ENCODE assay signal across 10 cellular contexts in the genomic region with DNA sequence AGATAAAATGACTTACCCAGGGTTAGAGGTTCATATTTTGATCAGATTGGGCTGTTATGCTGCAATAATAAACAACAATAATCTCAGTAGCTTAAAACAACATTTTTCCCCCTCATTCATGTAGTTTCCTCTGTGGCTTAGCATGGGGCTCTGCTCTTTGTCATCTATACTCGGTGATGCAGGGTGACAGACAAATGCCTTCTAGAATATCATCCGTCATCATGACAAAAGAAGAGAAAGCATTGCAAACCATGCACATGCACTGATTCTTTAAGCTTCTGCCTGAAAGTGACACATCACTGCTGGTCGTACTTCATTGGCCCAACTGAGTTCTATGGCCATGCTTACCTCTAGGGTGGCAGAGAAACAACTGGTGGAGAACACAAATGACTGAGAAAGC. TPM values are rescaled to one million over a fixed set of nuclear protein-coding genes. Genes with fewer than 3 reads are reported as not detected.
"Had no signal": no experiment of that assay in that cellular context is flagged by ENCODE, and none has a peak within 500 bp of the region (broad histone marks: within the 10 kb centered on the region; RNA-seq: fewer than 3 reads in every experiment).

No MANE protein-coding gene starts in this region.

- H2AFZ ChIP-seq: GM23248, GM23338 had no signal

- H3K4me3 Mint-ChIP-seq: GM23338, H9, HFFc6 had no signal

- H3K4me1 ChIP-seq: HAP-1 had no signal

- H3K4me3 ChIP-seq: GM23248, GM23338, HAP-1 had no signal

- H3K36me3 ChIP-seq: HAP-1 had no signal

- H3K27ac ChIP-seq: GM23248 had no signal

- ATAC-seq: GM23338, HCT116 had no signal

- H3K4me2 ChIP-seq: GM23338 had no signal

- DNase-seq: GM23248, GOT3, H7, H9, HCEC 1CT, HFFc6 had no signal

- H3K9me3 Mint-ChIP-seq: GM23338, H9, HFFc6 had no signal

- H3K9me3 ChIP-seq: HAP-1 had no signal

- H3K9ac ChIP-seq: GM23248 had no signal

- H3K27ac Mint-ChIP-seq: GM23338, HFFc6 had no signal

RNA-seq across cellular contexts. Expression of a gene that starts 58.8 kb away (rescaled TPM):
- total RNA-seq: GM23248, H4 had no signal
